Comparison of ENCODE assay signal across 8 cellular contexts in the genomic region with DNA sequence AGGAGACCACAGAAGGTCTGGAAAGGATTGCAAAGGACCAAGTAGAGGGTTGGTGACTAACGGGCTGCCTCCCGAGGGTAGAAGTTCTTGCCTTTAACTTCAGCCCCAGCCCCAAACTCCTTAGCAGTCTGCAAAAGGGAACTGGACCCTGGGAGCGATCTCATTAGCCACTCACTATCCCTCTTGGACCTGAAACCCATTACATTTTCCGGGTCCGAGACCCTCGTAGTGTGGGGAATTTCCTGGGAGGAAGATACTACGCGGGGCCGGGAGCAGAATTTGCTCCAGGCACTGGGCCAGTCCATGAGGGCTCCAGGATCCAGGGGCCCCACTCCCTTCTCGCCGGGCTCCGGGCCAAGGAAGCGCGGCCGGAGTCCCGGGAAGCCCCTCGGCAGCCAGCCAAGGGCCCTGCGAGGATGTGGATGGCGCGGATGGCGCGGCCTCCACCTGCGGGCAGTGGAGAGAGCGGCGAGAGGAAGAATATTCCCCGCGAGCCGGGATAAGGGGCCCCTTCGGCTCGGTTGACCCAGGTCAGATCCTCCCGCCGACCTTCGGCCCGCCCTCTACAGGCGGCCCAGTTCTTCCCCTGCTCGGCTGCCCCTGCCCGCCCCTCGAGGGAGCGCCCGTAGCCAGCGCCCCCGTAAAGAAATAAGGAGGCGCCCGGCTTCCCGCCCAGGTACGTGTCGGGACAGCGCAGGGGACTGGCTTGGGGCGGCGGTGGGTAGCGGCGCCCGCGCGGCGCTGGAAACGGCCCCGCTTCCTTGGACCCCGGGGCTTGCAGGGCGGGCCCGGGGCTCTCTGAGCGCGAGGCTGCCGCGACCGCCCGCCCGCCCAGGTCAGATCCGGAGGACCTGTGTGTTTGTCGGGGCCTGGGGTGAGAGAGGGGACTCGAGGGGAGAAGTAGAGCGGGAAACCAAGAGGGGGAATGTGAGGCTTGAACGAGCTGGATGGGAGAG. TPM values are rescaled to one million over a fixed set of nuclear protein-coding genes. Genes with fewer than 3 reads are reported as not detected.
DNase-seq lines count a peak whose midpoint lies in the region; ATAC-seq, FAIRE-seq and TF ChIP-seq lines count a peak whose summit lies in the region.

A gene with protein sequence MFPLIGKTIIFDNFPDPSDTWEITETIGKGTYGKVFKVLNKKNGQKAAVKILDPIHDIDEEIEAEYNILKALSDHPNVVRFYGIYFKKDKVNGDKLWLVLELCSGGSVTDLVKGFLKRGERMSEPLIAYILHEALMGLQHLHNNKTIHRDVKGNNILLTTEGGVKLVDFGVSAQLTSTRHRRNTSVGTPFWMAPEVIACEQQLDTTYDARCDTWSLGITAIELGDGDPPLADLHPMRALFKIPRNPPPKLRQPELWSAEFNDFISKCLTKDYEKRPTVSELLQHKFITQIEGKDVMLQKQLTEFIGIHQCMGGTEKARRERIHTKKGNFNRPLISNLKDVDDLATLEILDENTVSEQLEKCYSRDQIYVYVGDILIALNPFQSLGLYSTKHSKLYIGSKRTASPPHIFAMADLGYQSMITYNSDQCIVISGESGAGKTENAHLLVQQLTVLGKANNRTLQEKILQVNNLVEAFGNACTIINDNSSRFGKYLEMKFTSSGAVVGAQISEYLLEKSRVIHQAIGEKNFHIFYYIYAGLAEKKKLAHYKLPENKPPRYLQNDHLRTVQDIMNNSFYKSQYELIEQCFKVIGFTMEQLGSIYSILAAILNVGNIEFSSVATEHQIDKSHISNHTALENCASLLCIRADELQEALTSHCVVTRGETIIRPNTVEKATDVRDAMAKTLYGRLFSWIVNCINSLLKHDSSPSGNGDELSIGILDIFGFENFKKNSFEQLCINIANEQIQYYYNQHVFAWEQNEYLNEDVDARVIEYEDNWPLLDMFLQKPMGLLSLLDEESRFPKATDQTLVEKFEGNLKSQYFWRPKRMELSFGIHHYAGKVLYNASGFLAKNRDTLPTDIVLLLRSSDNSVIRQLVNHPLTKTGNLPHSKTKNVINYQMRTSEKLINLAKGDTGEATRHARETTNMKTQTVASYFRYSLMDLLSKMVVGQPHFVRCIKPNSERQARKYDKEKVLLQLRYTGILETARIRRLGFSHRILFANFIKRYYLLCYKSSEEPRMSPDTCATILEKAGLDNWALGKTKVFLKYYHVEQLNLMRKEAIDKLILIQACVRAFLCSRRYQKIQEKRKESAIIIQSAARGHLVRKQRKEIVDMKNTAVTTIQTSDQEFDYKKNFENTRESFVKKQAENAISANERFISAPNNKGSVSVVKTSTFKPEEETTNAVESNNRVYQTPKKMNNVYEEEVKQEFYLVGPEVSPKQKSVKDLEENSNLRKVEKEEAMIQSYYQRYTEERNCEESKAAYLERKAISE (N-terminal part only) (plus strand): TSS at position 577 of the 956 bp plus-strand sequence. CDS start 17,882 bp downstream, outside the sequence.

- peak; percentile 12 for ATAC-seq in HG02884 (IDR thresholded peaks at IDR 0.05; ENCODE audit: unreplicated experiment)
- ATAC-seq in naive thymus-derived CD4-positive, alpha-beta T cell = no peak
- ATAC-seq in gastroesophageal sphincter = no peak

- 3 to 43% methylated on average over 3 to 15 of the region's 73 CpGs for WGBS in gastroesophageal sphincter (ENCODE audit: low coverage in 1 of 2), 2 donors
- 5 to 10% (median 8%) methylated on average over 66 to 73 of the region's 73 CpGs for WGBS in small intestine, 3 donors

- POLR2A ChIA-PET in A673 (lab: Charles Lee; ENCODE audit: low non-redundant PET) = no interaction called here
- POLR2A ChIA-PET in naive thymus-derived CD4-positive, alpha-beta T cell (lab: Charles Lee) = no interaction called here

- H3K4me3 ChIP-seq in A673 (ENCODE audit: low read depth, low read length, poor library complexity, severe bottlenecking) (peak within 1 kb of the TSS; percentile 47), coronary artery (peak within 1 kb of the TSS; percentile 64), gastroesophageal sphincter (peak within 1 kb of the TSS in 1 of 2 donors; percentile 39), small intestine (ENCODE audit: low read depth in 1 of 2, low read length in 2 of 2) (peak within 1 kb of the TSS in 1 of 2 donors; percentile 35)
- H3K4me3 ChIP-seq in naive thymus-derived CD4-positive, alpha-beta T cell (ENCODE audit: low read length) = no peak within 1 kb of the TSS

- H3K36me3 ChIP-seq in A673 (ENCODE audit: insufficient read depth, low read length, poor library complexity, severe bottlenecking) = no peaks in the 10 kb centered on the region
- H3K36me3 ChIP-seq in naive thymus-derived CD4-positive, alpha-beta T cell (ENCODE audit: control insufficient read depth in 2 of 3, insufficient read depth in 3 of 3, low read length in 3 of 3) = no peaks in the 10 kb centered on the region
- H3K36me3 ChIP-seq in gastroesophageal sphincter = no peaks in the 10 kb centered on the region
- no peaks in the 10 kb centered on the region for H3K36me3 ChIP-seq in small intestine (ENCODE audit: control insufficient read depth in 2 of 2, insufficient read depth in 2 of 2, low read length in 2 of 2)

- no peaks in the 10 kb centered on the region for H3K9me3 ChIP-seq in A673 (ENCODE audit: low read depth, low read length, poor library complexity, severe bottlenecking)
- H3K9me3 ChIP-seq in naive thymus-derived CD4-positive, alpha-beta T cell (ENCODE audit: control insufficient read depth in 2 of 3, low read length in 3 of 3) = no peaks in the 10 kb centered on the region
- no peaks in the 10 kb centered on the region for H3K9me3 ChIP-seq in gastroesophageal sphincter
- H3K9me3 ChIP-seq in small intestine (ENCODE audit: control insufficient read depth, low read depth) = no peaks in the 10 kb centered on the region

- TF ChIP-seq CTCF in A673 (conservative IDR thresholded peaks at IDR 0.05; ENCODE audit: low read depth, low read length) (no peak), coronary artery (IDR thresholded peaks at IDR 0.05) (no peak), gastroesophageal sphincter (IDR thresholded peaks at IDR 0.05) (no peak)

- no peaks in the 10 kb centered on the region for H3K36me3 Mint-ChIP-seq in naive thymus-derived CD4-positive, alpha-beta T cell

- H3K27ac ChIP-seq in A673 (ENCODE audit: low read depth, low read length, poor library complexity, severe bottlenecking) = no peak within 1 kb of the TSS
- no peak within 1 kb of the TSS for H3K27ac ChIP-seq in coronary artery
- H3K27ac ChIP-seq in naive thymus-derived CD4-positive, alpha-beta T cell (ENCODE audit: low read depth, low read length) = no peak within 1 kb of the TSS
- no peak within 1 kb of the TSS for H3K27ac ChIP-seq in gastroesophageal sphincter
- no peak within 1 kb of the TSS for H3K27ac ChIP-seq in small intestine (ENCODE audit: low read depth in 1 of 2, low read length in 1 of 2)

- H3K27me3 Mint-ChIP-seq in naive thymus-derived CD4-positive, alpha-beta T cell = peaks cover 40 to 57% (median 50%) of the 10 kb centered on the region in 5 donors

- H3K27ac Mint-ChIP-seq in naive thymus-derived CD4-positive, alpha-beta T cell = no peak within 1 kb of the TSS

- H3K4me1 ChIP-seq in A673 (ENCODE audit: insufficient read depth, low read length, poor library complexity, severe bottlenecking) (no peaks in the 10 kb centered on the region), gastroesophageal sphincter (peaks cover 0 to 16% (median 5%) of the 10 kb centered on the region in 3 donors), small intestine (ENCODE audit: control insufficient read depth in 2 of 2, insufficient read depth in 1 of 2, low read depth in 1 of 2, low read length in 1 of 2) (no peaks in the 10 kb centered on the region)
- H3K4me1 ChIP-seq in naive thymus-derived CD4-positive, alpha-beta T cell (ENCODE audit: control insufficient read depth in 2 of 2, insufficient read depth in 2 of 2, low read length in 2 of 2) = no peaks in the 10 kb centered on the region

- DNase-seq in A673 (ENCODE audit: low spot score) (no peak), coronary artery (ENCODE audit: low spot score) (no peak), cortex of kidney (lab: John Stamatoyannopoulos, UW) (no peak), SKM-1 treated with dmso at 0.1 percent for 144 hours (lab: John Stamatoyannopoulos, UW; ENCODE audit: unreplicated experiment) (no peak), small intestine (no peak)
- DNase-seq in naive thymus-derived CD4-positive, alpha-beta T cell = peak in 1 of 9 donors; percentile 1

- TF ChIP-seq POLR2A in gastroesophageal sphincter (IDR thresholded peaks at IDR 0.05) = no peak

- intact Hi-C loops in A673 (cut with micrococcal nuclease; ENCODE audit: unreplicated experiment) = no loop called here
- intact Hi-C loops in naive thymus-derived CD4-positive, alpha-beta T cell (cut with micrococcal nuclease) = no loop called here

- no peak for FAIRE-seq in small intestine (lab: Jason Lieb, UNC)

- no peak for TF ChIP-seq EP300 in gastroesophageal sphincter (IDR thresholded peaks at IDR 0.05)

- peaks cover 67% of the 10 kb centered on the region for H3K27me3 ChIP-seq in A673 (replicated peaks; ENCODE audit: insufficient read depth, low read depth, low read length, poor library complexity)
- peaks cover 0 to 12% of the 10 kb centered on the region in 2 donors for H3K27me3 ChIP-seq in naive thymus-derived CD4-positive, alpha-beta T cell (ENCODE audit: control insufficient read depth in 2 of 2, insufficient read depth in 2 of 2, low read length in 2 of 2)
- H3K27me3 ChIP-seq in gastroesophageal sphincter = peaks cover 59% of the 10 kb centered on the region
- H3K27me3 ChIP-seq in small intestine (ENCODE audit: control insufficient read depth in 2 of 2, insufficient read depth in 2 of 2, low read length in 2 of 2) = peaks cover 6 to 14% of the 10 kb centered on the region in 2 donors

- BruUV-seq in A673 (replicated peaks; lab: Mats Ljungman, UMichigan) = no TSS peak

- CTCF ChIA-PET in A673 (lab: Charles Lee) = interaction anchor here (0.6 to 0.7 kb wide), 2 partner anchors 176 to 370 kb away, joined by 4 to 5 read pairs; no protein-coding TSS in a partner anchor
- CTCF ChIA-PET in naive thymus-derived CD4-positive, alpha-beta T cell (lab: Charles Lee) = no interaction called here

- peak within 1 kb of the TSS; percentile 53 to 86 (median 70) for H3K4me3 Mint-ChIP-seq in naive thymus-derived CD4-positive, alpha-beta T cell

- H3K4me1 Mint-ChIP-seq in naive thymus-derived CD4-positive, alpha-beta T cell = peaks cover 0 to 13% (median 4%) of the 10 kb centered on the region in 7 donors

- peaks cover 0 to 6% (median 0%) of the 10 kb centered on the region in 11 donors for H3K9me3 Mint-ChIP-seq in naive thymus-derived CD4-positive, alpha-beta T cell

RNA-seq across cellular contexts. Expression of the gene that starts here (rescaled TPM):
- total RNA-seq in A673 (2021) (0.39 and 0.88 TPM in 2 replicates), gastroesophageal sphincter (under 1 TPM in 3 of 4 donors, not detected in 1; 0.12 to 0.67 (median 0.47) TPM)
- total RNA-seq in naive thymus-derived CD4-positive, alpha-beta T cell = not detected
- not detected for polyA plus RNA-seq in naive thymus-derived CD4-positive, alpha-beta T cell
- under 1 TPM in 1 of 3 donors, not detected in 2; 0.09 TPM for polyA plus RNA-seq in small intestine
